Comparison of ENCODE assay signal across 29 cellular contexts in genomic region chr20:22315771-22316170, GRCh38.
"Had no signal": no experiment of that assay in that cellular context is flagged by ENCODE, and none has a peak within 500 bp of the region (broad histone marks: within the 10 kb centered on the region; RNA-seq: fewer than 3 reads in every experiment).

No MANE protein-coding gene starts in this region.

- H3K4me3 ChIP-seq: left lung, lower lobe of right lung, neural progenitor cell, right atrium auricular region, right lobe of liver, smooth muscle cell, tibial nerve, upper lobe of left lung, vagina had no signal

- DNase-seq: hypothalamus; immature natural killer cell; kidney; left colon; left lung; lower lobe of right lung; mammary epithelial cell; mesenchymal stem cell; naive B cell; natural killer cell; nephron progenitor cell; occipital lobe; right lobe of liver; stimulated activated CD4-positive, alpha-beta T cell treated with anti-CD3 and anti-CD28 coated beads, Interleukin-1b, Interleukin-23, amount 100 ng/mL, for 48 hours; stimulated activated CD4-positive, alpha-beta T cell treated with anti-CD3 and anti-CD28 coated beads, Interleukin-2, amount 100 ng/mL, for 48 hours; stimulated activated CD4-positive, alpha-beta T cell treated with anti-CD3 and anti-CD28 coated beads, Interleukin-4, amount 100 ng/mL, for 4 hours; stimulated activated CD8-positive, alpha-beta memory T cell treated with anti-CD3 and anti-CD28 coated beads, Interleukin-4, amount 100 ng/mL, for 48 hours; stimulated activated naive CD4-positive, alpha-beta T cell treated with Interleukin-2 at 50 U/mL for 16 hours; stimulated activated naive CD8-positive, alpha-beta T cell treated with anti-CD3 and anti-CD28 coated beads, Interleukin-15, amount 100 ng/mL, for 72 hours; substantia nigra; upper lobe of left lung had no signal

- H3K27me3 ChIP-seq: right atrium auricular region, right lobe of liver, tibial nerve, upper lobe of left lung, vagina had no signal

- H3K27ac ChIP-seq: left lung, lower lobe of right lung, neural progenitor cell, neutrophil, parathyroid adenoma, right atrium auricular region, right lobe of liver, tibial nerve, upper lobe of left lung, vagina had no signal

- H3K4me1 ChIP-seq: left lung, lower lobe of right lung, neural progenitor cell, parathyroid adenoma, right atrium auricular region, right lobe of liver, upper lobe of left lung, vagina had no signal

- H3K36me3 Mint-ChIP-seq: immature natural killer cell; naive B cell; natural killer cell; neural progenitor cell; stimulated activated memory B cell treated with anti-CD40 and anti-IgM and Interleukin-4, amounts not matched to agents 10 μg/mL and 1 μg/mL and 100 μg/mL, for 72 hours had no signal

- H3K27ac Mint-ChIP-seq: immature natural killer cell; naive B cell; natural killer cell; nephron progenitor cell; neural progenitor cell; stimulated activated memory B cell treated with anti-CD40 and anti-IgM and Interleukin-4, amounts not matched to agents 10 μg/mL and 1 μg/mL and 100 μg/mL, for 72 hours; stimulated activated naive CD8-positive, alpha-beta T cell treated with anti-CD3 and anti-CD28 coated beads, Interleukin-15, amount 100 ng/mL, for 72 hours had no signal

- H3K4me1 Mint-ChIP-seq: immature natural killer cell; naive B cell; natural killer cell; neural progenitor cell; stimulated activated memory B cell treated with anti-CD40 and anti-IgM and Interleukin-4, amounts not matched to agents 10 μg/mL and 1 μg/mL and 100 μg/mL, for 72 hours; stimulated activated naive CD8-positive, alpha-beta T cell treated with anti-CD3 and anti-CD28 coated beads, Interleukin-15, amount 100 ng/mL, for 72 hours had no signal

- H3K36me3 ChIP-seq: left lung, lower lobe of right lung, neural progenitor cell, neutrophil, right atrium auricular region, right lobe of liver, tibial nerve, upper lobe of left lung, vagina had no signal

- H3K4me3 Mint-ChIP-seq: immature natural killer cell; naive B cell; natural killer cell; nephron progenitor cell; neural progenitor cell; stimulated activated memory B cell treated with anti-CD40 and anti-IgM and Interleukin-4, amounts not matched to agents 10 μg/mL and 1 μg/mL and 100 μg/mL, for 72 hours; stimulated activated naive CD8-positive, alpha-beta T cell treated with anti-CD3 and anti-CD28 coated beads, Interleukin-15, amount 100 ng/mL, for 72 hours had no signal

- H3K9me3 ChIP-seq: left lung, lower lobe of right lung, neutrophil, right atrium auricular region, right lobe of liver, tibial nerve, upper lobe of left lung, vagina had no signal

- H3K9me3 Mint-ChIP-seq: nephron progenitor cell; neural progenitor cell; stimulated activated memory B cell treated with anti-CD40 and anti-IgM and Interleukin-4, amounts not matched to agents 10 μg/mL and 1 μg/mL and 100 μg/mL, for 72 hours had no signal
